Comparison of ENCODE assay signal across 12 cellular contexts in genomic region chrX:8868906-8869305, GRCh38.
DNase-seq lines count a peak whose midpoint lies in the region; ATAC-seq and TF ChIP-seq lines count a peak whose summit lies in the region.
"Had no signal": no experiment of that assay in that cellular context is flagged by ENCODE, and none has a peak within 500 bp of the region (broad histone marks: within the 10 kb centered on the region; RNA-seq: fewer than 3 reads in every experiment).

No MANE protein-coding gene starts in this region.

- TF ChIP-seq CTCF in OCI-LY7 (conservative IDR thresholded peaks at IDR 0.05; ENCODE audit: low read length) (0 out of 2 replicates have a peak, but pooled peaks have one; percentile 19), epithelial cell of esophagus (IDR thresholded peaks at IDR 0.05; ENCODE audit: insufficient read depth, low read depth, low read length, missing control alignments) (peak; percentile 32)

- H3K9me2 ChIP-seq in OCI-LY7 (ENCODE audit: insufficient read depth, low read length), result no peaks in the 10 kb centered on the region

- H4K20me1 ChIP-seq in OCI-LY7 (ENCODE audit: insufficient read depth, low read length), result no peaks in the 10 kb centered on the region

- intact Hi-C loops in OCI-LY7 (cut with micrococcal nuclease; ENCODE audit: unreplicated experiment), result no loop called here

- no peaks in the 10 kb centered on the region for H3K9me3 ChIP-seq in OCI-LY7 (ENCODE audit: low read length)
- H3K9me3 ChIP-seq: esophagus squamous epithelium had no signal

- H3K27ac ChIP-seq in OCI-LY7 (ENCODE audit: low read depth, low read length, poor library complexity, severe bottlenecking), result no peak overlapping the region
- H3K27ac ChIP-seq: esophagus squamous epithelium had no signal

- CTCF ChIA-PET in OCI-LY7 (lab: Charles Lee; ENCODE audit: unreplicated experiment), result no interaction called here

- no TSS peak for BruUV-seq in OCI-LY7 (replicated peaks; lab: Mats Ljungman, UMichigan)

- H3K4me2 ChIP-seq in OCI-LY7 (ENCODE audit: low read length), result no peak overlapping the region

- H3K4me3 ChIP-seq in OCI-LY7 (ENCODE audit: low read depth, low read length, poor library complexity, severe bottlenecking) (no peak overlapping the region), epithelial cell of esophagus (ENCODE audit: low read length) (no peak overlapping the region)
- H3K4me3 ChIP-seq: esophagus squamous epithelium had no signal

- ATAC-seq in GM19324 (IDR thresholded peaks at IDR 0.05; ENCODE audit: low FRiP score, unreplicated experiment) (no peak), HG03442 (IDR thresholded peaks at IDR 0.05; ENCODE audit: unreplicated experiment) (no peak)

- H3K4me1 ChIP-seq in OCI-LY7 (ENCODE audit: insufficient read depth, low read length, poor library complexity, severe bottlenecking), result no peaks in the 10 kb centered on the region
- H3K4me1 ChIP-seq: esophagus squamous epithelium had no signal

- H3K79me2 ChIP-seq in OCI-LY7 (ENCODE audit: insufficient read depth, low read depth, low read length), result no peaks in the 10 kb centered on the region

- no peak overlapping the region for H2AFZ ChIP-seq in OCI-LY7 (ENCODE audit: low read length)

- H3K36me3 ChIP-seq in OCI-LY7 (ENCODE audit: insufficient read depth, low read length), result no peaks in the 10 kb centered on the region
- H3K36me3 ChIP-seq: esophagus squamous epithelium had no signal

- POLR2A ChIA-PET in OCI-LY7 (lab: Charles Lee), result no interaction called here

- DNase-seq in NCI-H2227 (lab: John Stamatoyannopoulos, UW; ENCODE audit: unreplicated experiment) (peak; percentile 30), NCI-H2227 treated with DMSO at 0.1 percent for 48 hours (lab: John Stamatoyannopoulos, UW) (no peak), OCI-LY7 (ENCODE audit: low spot score) (no peak), epithelial cell of esophagus (ENCODE audit: low read depth) (peak; percentile 49), pons (ENCODE audit: low spot score) (peak; percentile 26), NCI-H446 treated with DMSO at 0.1 percent for 48 hours (lab: John Stamatoyannopoulos, UW) (no peak)
- DNase-seq: C1 segment of cervical spinal cord; esophagus squamous epithelium; NCI-H345; stimulated activated CD4-positive, alpha-beta T cell treated with anti-CD3 and anti-CD28 coated beads, Interleukin-4, amount 100 ng/mL, for 4 hours had no signal

Comparison
In these comparisons a context has a peak if more than half of its experiments do, and no peak if none do; other contexts are left out.
1. DNase-seq: peak in NCI-H2227 (single experiment), epithelial cell of esophagus (single experiment) and pons (single experiment); none in NCI-H2227 treated with DMSO at 0.1 percent for 48 hours (single experiment), OCI-LY7 (single experiment) and NCI-H446 treated with DMSO at 0.1 percent for 48 hours (single experiment).